In the genomic region with DNA sequence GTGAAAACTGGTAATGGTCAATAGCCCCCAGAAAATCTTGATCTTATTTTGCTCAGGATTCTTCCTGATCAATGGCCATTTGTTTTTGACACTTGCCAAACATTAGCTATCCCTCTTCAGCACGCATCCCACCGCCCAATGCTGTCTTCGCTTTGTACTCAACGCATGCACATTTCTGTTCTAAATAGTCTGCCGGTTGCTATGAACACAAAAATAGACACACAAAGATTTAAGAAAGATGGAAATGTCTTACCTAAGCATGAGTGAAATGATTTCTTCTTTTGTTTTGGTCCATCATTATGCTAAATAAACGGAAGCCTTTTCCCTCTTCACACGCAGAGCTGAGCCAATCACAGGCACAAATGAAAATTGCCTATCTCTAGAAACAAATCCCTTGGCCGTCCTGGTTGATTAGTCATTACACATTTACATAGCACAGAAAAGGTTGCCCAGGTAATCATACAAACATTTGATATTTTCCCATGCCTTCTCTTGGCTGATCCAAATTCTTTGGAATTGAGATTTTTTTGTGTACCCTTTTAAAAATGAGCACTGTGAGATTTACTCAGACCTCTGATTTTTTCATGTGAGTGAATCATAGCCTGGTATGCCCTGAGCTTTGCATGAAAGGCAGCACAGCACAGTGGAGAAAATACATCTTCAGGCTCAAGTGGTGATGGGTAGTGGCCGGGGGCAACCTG, we compare ENCODE assay signal across 15 cellular contexts.
DNase-seq lines count a peak whose midpoint lies in the region; ATAC-seq and TF ChIP-seq lines count a peak whose summit lies in the region.
"Had no signal": no experiment of that assay in that cellular context is flagged by ENCODE, and none has a peak within 500 bp of the region (broad histone marks: within the 10 kb centered on the region; RNA-seq: fewer than 3 reads in every experiment).

No MANE protein-coding gene starts in this region.

- no peaks in the 10 kb centered on the region for H3K9me3 ChIP-seq in mammary epithelial cell (replicated peaks; ENCODE audit: insufficient read depth, low read length)
- H3K9me3 ChIP-seq in colonic mucosa = no peaks in the 10 kb centered on the region
- no peaks in the 10 kb centered on the region for H3K9me3 ChIP-seq in gastrocnemius medialis
- H3K9me3 ChIP-seq: psoas muscle had no signal

- peak overlapping the region; percentile 68 for H3K4me2 ChIP-seq in mammary epithelial cell (ENCODE audit: insufficient read depth, low read depth, low read length)

- H3K27ac ChIP-seq in mammary epithelial cell (ENCODE audit: insufficient read depth, low read depth, low read length) = no peak overlapping the region
- H3K27ac ChIP-seq in colonic mucosa = no peak overlapping the region
- H3K27ac ChIP-seq in gastrocnemius medialis = no peak overlapping the region

- H3K9ac ChIP-seq in mammary epithelial cell (ENCODE audit: insufficient read depth, low read length) (no peak overlapping the region), colonic mucosa (ENCODE audit: low read depth in 2 of 2, low read length in 2 of 2) (no peak overlapping the region)

- no peak for TF ChIP-seq POLR2A in gastrocnemius medialis (IDR thresholded peaks at IDR 0.05)

- intact Hi-C loops in mammary epithelial cell (cut with micrococcal nuclease) = loop anchor here (1.0 to 10.0 kb wide), 7 partner anchors 20 to 1676 kb away; no protein-coding TSS in a partner anchor
- intact Hi-C loops in colonic mucosa (cut with DNase I) = loop anchor here (5.0 kb wide), 2 partner anchors 198 to 593 kb away; a partner anchor contains a TSS
- intact Hi-C loops in gastrocnemius medialis (cut with DNase I; ENCODE audit: low total_unique reads) = loop anchor here (10.0 kb wide), 1 partner anchor 196 kb away; a partner anchor contains a TSS

- peaks cover 20% of the 10 kb centered on the region for H3K4me1 Mint-ChIP-seq in mesothelial cell of epicardium

- H3K27me3 Mint-ChIP-seq in mesothelial cell of epicardium (ENCODE audit: low read depth) = no peaks in the 10 kb centered on the region
- H3K27me3 Mint-ChIP-seq: activated naive CD4-positive, alpha-beta T cell treated with anti-CD3 and anti-CD28 coated beads, Interleukin-2, amount 10 ng/mL, durations not matched to agents 7 days and 5 days had no signal

- H3K27me3 ChIP-seq in mammary epithelial cell (ENCODE audit: insufficient read depth, low read length) = no peaks in the 10 kb centered on the region
- no peaks in the 10 kb centered on the region for H3K27me3 ChIP-seq in colonic mucosa
- no peaks in the 10 kb centered on the region for H3K27me3 ChIP-seq in gastrocnemius medialis

- no peaks in the 10 kb centered on the region for H4K20me1 ChIP-seq in mammary epithelial cell (ENCODE audit: insufficient read depth, low read length)

- CTCF ChIA-PET in mammary epithelial cell (lab: Charles Lee; ENCODE audit: low non-redundant PET) = interaction anchor here (0.5 to 0.8 kb wide), 7 partner anchors 45 to 805 kb away, joined by 3 to 9 read pairs (median 4); no protein-coding TSS in a partner anchor

- in situ Hi-C loops in Caki2 (cut with HindIII; ENCODE audit: low pct_unique_long_range_greater_than_20kb, low sequenced_read_pairs) (no loop called here), mammary epithelial cell (cut with MboI; ENCODE audit: low sequenced_read_pairs in 2 of 2) (loop anchor here (5.0 to 25.0 kb wide), 3 partner anchors 196 to 588 kb away; a partner anchor contains a TSS), gastrocnemius medialis (cut with MboI; ENCODE audit: low sequenced_read_pairs in 4 of 4) (no loop called here)

- H3K9me3 Mint-ChIP-seq in mesothelial cell of epicardium = no peaks in the 10 kb centered on the region
- H3K9me3 Mint-ChIP-seq: stimulated activated naive CD8-positive, alpha-beta T cell treated with anti-CD3 and anti-CD28 coated beads, Interleukin-15, Interleukin-2, amounts not matched to agents 100 ng/mL and 50 ng/mL, for 24 hours had no signal

- dilution Hi-C loops in mammary epithelial cell (cut with HindIII; ENCODE audit: low sequenced_read_pairs) = no loop called here

- H3K4me1 ChIP-seq in mammary epithelial cell (ENCODE audit: insufficient read depth, low read length) (peaks cover 24% of the 10 kb centered on the region), colonic mucosa (peaks cover 6% of the 10 kb centered on the region), gastrocnemius medialis (peaks cover 11 to 18% of the 10 kb centered on the region in 2 donors)

- DNase-seq in Caki2 (ENCODE audit: low read depth) (peak; percentile 6), NCI-H748 treated with DMSO at 0.1 percent for 48 hours (lab: John Stamatoyannopoulos, UW) (peak; percentile 60), mammary epithelial cell (peak; percentile 40), mesothelial cell of epicardium (ENCODE audit: low spot score in 2 of 2, unreplicated experiment in 2 of 2) (no peak), colonic mucosa (no peak), gastrocnemius medialis (no peak)
- no peak for DNase-seq in activated T-cell treated with anti-CD3 and anti-CD28 coated beads, Interleukin-2, amount 50 U/mL, for 1 hour
- DNase-seq: activated naive CD4-positive, alpha-beta T cell treated with anti-CD3 and anti-CD28 coated beads, Interleukin-2, amount 10 ng/mL, durations not matched to agents 7 days and 5 days; cortex of kidney; NCI-H2227 treated with DMSO at 0.1 percent for 48 hours; psoas muscle; Right ventricle myocardium superior; stimulated activated CD4-positive, alpha-beta T cell treated with anti-CD3 and anti-CD28 coated beads, Interleukin-4, amount 100 ng/mL, for 4 hours had no signal

- no peaks in the 10 kb centered on the region for H3K36me3 Mint-ChIP-seq in mesothelial cell of epicardium
- H3K36me3 Mint-ChIP-seq: activated naive CD4-positive, alpha-beta T cell treated with anti-CD3 and anti-CD28 coated beads, Interleukin-2, amount 10 ng/mL, durations not matched to agents 7 days and 5 days had no signal

- no peak overlapping the region for H3K4me3 Mint-ChIP-seq in mesothelial cell of epicardium
- H3K4me3 Mint-ChIP-seq: activated naive CD4-positive, alpha-beta T cell treated with anti-CD3 and anti-CD28 coated beads, Interleukin-2, amount 10 ng/mL, durations not matched to agents 7 days and 5 days; stimulated activated naive CD8-positive, alpha-beta T cell treated with anti-CD3 and anti-CD28 coated beads, Interleukin-15, Interleukin-2, amounts not matched to agents 100 ng/mL and 50 ng/mL, for 24 hours had no signal

- peak overlapping the region in 2 of 3 experiments; percentile 10 to 26 for H3K4me3 ChIP-seq in mammary epithelial cell (replicated peaks in 1 of 3; ENCODE audit: insufficient read depth in 1 of 3, low read depth in 2 of 3, low read length in 3 of 3)
- no peak overlapping the region for H3K4me3 ChIP-seq in colonic mucosa
- H3K4me3 ChIP-seq in gastrocnemius medialis = no peak overlapping the region
- H3K4me3 ChIP-seq: psoas muscle had no signal

- TF ChIP-seq CTCF in mammary epithelial cell (conservative IDR thresholded peaks at IDR 0.05 in 1 of 2, IDR thresholded peaks at IDR 0.05 in 1 of 2; ENCODE audit: extremely low read depth in 1 of 2, insufficient read depth in 1 of 2, low read depth in 1 of 2, low read length in 2 of 2) = no peak
- peak; percentile 5 for TF ChIP-seq CTCF in mesothelial cell of epicardium (IDR thresholded peaks at IDR 0.05; ENCODE audit: unreplicated experiment)
- TF ChIP-seq CTCF in colonic mucosa (IDR thresholded peaks at IDR 0.05) = no peak
- no peak for TF ChIP-seq CTCF in gastrocnemius medialis (IDR thresholded peaks at IDR 0.05 in 4 of 5, conservative IDR thresholded peaks at IDR 0.05 in 1 of 5)

- peak overlapping the region; percentile 52 for H2AFZ ChIP-seq in mammary epithelial cell (ENCODE audit: low read depth, low read length)

- ATAC-seq in HG03439 (IDR thresholded peaks at IDR 0.05; ENCODE audit: unreplicated experiment) = no peak
- ATAC-seq in gastrocnemius medialis = no peak

- WGBS in mammary epithelial cell (ENCODE audit: low coverage, missing lambda C conversion rate) = 1% methylated on average over 9 of the region's 9 CpGs

- H3K79me2 ChIP-seq in mammary epithelial cell (ENCODE audit: insufficient read depth, low read length) = no peaks in the 10 kb centered on the region

- no peaks in the 10 kb centered on the region for H3K36me3 ChIP-seq in mammary epithelial cell (ENCODE audit: insufficient read depth, low read length)
- no peaks in the 10 kb centered on the region for H3K36me3 ChIP-seq in colonic mucosa
- H3K36me3 ChIP-seq in gastrocnemius medialis = no peaks in the 10 kb centered on the region

- no TSS peak for BruUV-seq in mammary epithelial cell (replicated peaks; lab: Mats Ljungman, UMichigan)

- no peak overlapping the region for H3K27ac Mint-ChIP-seq in mesothelial cell of epicardium
- H3K27ac Mint-ChIP-seq: activated naive CD4-positive, alpha-beta T cell treated with anti-CD3 and anti-CD28 coated beads, Interleukin-2, amount 10 ng/mL, durations not matched to agents 7 days and 5 days had no signal

Comparison
In these comparisons a context has a peak if more than half of its experiments do, and no peak if none do; other contexts are left out.
1. DNase-seq: peak in Caki2 (single experiment), NCI-H748 treated with DMSO at 0.1 percent for 48 hours (single experiment) and mammary epithelial cell (single experiment); none in mesothelial cell of epicardium (0 of 2), colonic mucosa (single experiment), gastrocnemius medialis (0 of 2) and activated T-cell treated with anti-CD3 and anti-CD28 coated beads, Interleukin-2, amount 50 U/mL, for 1 hour (single experiment).
2. H3K4me3 ChIP-seq: peak in mammary epithelial cell (2 of 3); none in colonic mucosa (single experiment) and gastrocnemius medialis (0 of 4).
3. in situ Hi-C loops: an anchor here in mammary epithelial cell (5.0 to 25.0 kb wide); none called in Caki2 and gastrocnemius medialis.